14 cellular contexts compared by ENCODE assay signal in the genomic region with DNA sequence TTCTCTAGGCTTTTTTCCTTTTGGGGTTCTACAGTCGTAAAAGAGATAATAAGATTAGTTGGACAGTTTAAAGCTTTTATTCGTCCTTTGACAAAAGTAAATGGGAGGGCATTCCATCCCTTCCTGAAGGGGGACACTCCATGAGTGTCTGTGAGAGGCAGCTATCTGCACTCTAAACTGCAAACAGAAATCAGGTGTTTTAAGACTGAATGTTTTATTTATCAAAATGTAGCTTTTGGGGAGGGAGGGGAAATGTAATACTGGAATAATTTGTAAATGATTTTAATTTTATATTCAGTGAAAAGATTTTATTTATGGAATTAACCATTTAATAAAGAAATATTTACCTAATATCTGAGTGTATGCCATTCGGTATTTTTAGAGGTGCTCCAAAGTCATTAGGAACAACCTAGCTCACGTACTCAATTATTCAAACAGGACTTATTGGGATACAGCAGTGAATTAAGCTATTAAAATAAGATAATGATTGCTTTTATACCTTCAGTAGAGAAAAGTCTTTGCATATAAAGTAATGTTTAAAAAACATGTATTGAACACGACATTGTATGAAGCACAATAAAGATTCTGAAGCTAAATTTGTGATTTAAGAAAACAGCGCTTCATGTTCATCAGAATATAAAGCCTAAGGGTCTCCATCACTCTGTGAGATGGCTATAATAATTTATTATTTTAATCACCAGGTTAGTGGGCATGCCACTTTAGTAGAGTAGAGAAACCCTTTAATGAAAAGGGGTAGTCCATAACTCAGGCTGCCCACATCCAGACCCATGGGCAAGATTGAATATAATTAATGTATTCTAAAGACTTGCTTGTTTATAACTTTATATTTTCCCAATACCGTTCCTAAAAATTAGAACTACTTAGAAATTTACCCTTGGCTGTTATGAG. TPM values are rescaled to one million over a fixed set of nuclear protein-coding genes. Genes with fewer than 3 reads are reported as not detected.
DNase-seq lines count a peak whose midpoint lies in the region; ATAC-seq and TF ChIP-seq lines count a peak whose summit lies in the region.
"Had no signal": no experiment of that assay in that cellular context is flagged by ENCODE, and none has a peak within 500 bp of the region (broad histone marks: within the 10 kb centered on the region; RNA-seq: fewer than 3 reads in every experiment).

No MANE protein-coding gene starts in this region.

- ATAC-seq in HG02870 (IDR thresholded peaks at IDR 0.05; ENCODE audit: unreplicated experiment): no peak
- ATAC-seq: stimulated activated naive CD8-positive, alpha-beta T cell treated with anti-CD3 and anti-CD28 coated beads, Interleukin-15, amount 100 ng/mL, for 72 hours had no signal

- DNase-seq in BJ (ENCODE audit: low read depth) (no peak), SJCRH30 (no peak), fibroblast of mammary gland (ENCODE audit: low read depth) (peak; percentile 52), ovary (no peak), NCI-H128 (lab: John Stamatoyannopoulos, UW; ENCODE audit: unreplicated experiment) (no peak), NCI-H2227 (lab: John Stamatoyannopoulos, UW; ENCODE audit: unreplicated experiment) (no peak)
- no peak for DNase-seq in stimulated activated CD4-positive, alpha-beta T cell treated with anti-CD3 and anti-CD28 coated beads, Interleukin-12 subunit alpha, Interleukin-12 subunit beta, amount 100 ng/mL, for 4 hours
- DNase-seq: activated T-cell treated with anti-CD3 and anti-CD28 coated beads for 4 hours; cortex of kidney; stimulated activated CD4-positive, alpha-beta T cell treated with anti-CD3 and anti-CD28 coated beads, Interleukin-15, amount 100 ng/mL, for 24 hours; stimulated activated naive CD8-positive, alpha-beta T cell treated with anti-CD3 and anti-CD28 coated beads, Interleukin-15, amount 100 ng/mL, for 72 hours; T-helper 9 cell had no signal

- 70 to 76% (median 73%) methylated on average over 7 of the region's 7 CpGs for WGBS in ovary, 3 donors

- H3K4me3 ChIP-seq in BJ (ENCODE audit: low read depth, low read length): peak overlapping the region; percentile 86
- H3K4me3 ChIP-seq in SJCRH30: peak overlapping the region; percentile 89
- H3K4me3 ChIP-seq in fibroblast of mammary gland (ENCODE audit: control insufficient read depth, low read depth, low read length): peak overlapping the region; percentile 82
- peak overlapping the region; percentile 87 for H3K4me3 ChIP-seq in ovary

- H3K4me1 ChIP-seq in SJCRH30: peaks cover 32% of the 10 kb centered on the region
- peaks cover 3% of the 10 kb centered on the region for H3K4me1 ChIP-seq in ovary (ENCODE audit: insufficient read depth)

- no peak for TF ChIP-seq POLR2A in ovary (IDR thresholded peaks at IDR 0.05)

- CTCF ChIA-PET in BJ (lab: Yijun Ruan, JAX): interaction anchor here (1.1 to 6.5 kb wide), 9 partner anchors 23 to 275 kb away, joined by 3 to 35 read pairs (median 6); no protein-coding TSS in a partner anchor

- TF ChIP-seq CTCF in BJ (IDR thresholded peaks at IDR 0.05; ENCODE audit: insufficient read depth, low read depth, low read length) (no peak), fibroblast of mammary gland (conservative IDR thresholded peaks at IDR 0.05; ENCODE audit: control insufficient read depth, insufficient read depth, low read depth, low read length) (no peak), ovary (IDR thresholded peaks at IDR 0.05) (no peak)

- H3K36me3 ChIP-seq in BJ (ENCODE audit: control insufficient read depth, insufficient read depth, low read length) (peaks cover 20% of the 10 kb centered on the region), SJCRH30 (peaks cover 31% of the 10 kb centered on the region), ovary (no peaks in the 10 kb centered on the region)

- no peaks in the 10 kb centered on the region for H3K27me3 ChIP-seq in BJ (ENCODE audit: control insufficient read depth, insufficient read depth, low read length)
- no peaks in the 10 kb centered on the region; the same call in 1 of the 2 replicates for H3K27me3 ChIP-seq in SJCRH30
- H3K27me3 ChIP-seq in ovary: no peaks in the 10 kb centered on the region

- no peak for TF ChIP-seq EP300 in ovary (IDR thresholded peaks at IDR 0.05)

- intact Hi-C loops in ovary (cut with DNase I): loop anchor here in 1 of 4 donors (10.0 kb wide), 1 partner anchor 279 kb away; no protein-coding TSS in a partner anchor

- POLR2A ChIA-PET in BJ (lab: Charles Lee): interaction anchor here (0.6 to 3.8 kb wide), 16 partner anchors 24 to 925 kb away, joined by 3 to 51 read pairs (median 4); no protein-coding TSS in a partner anchor

- no peaks in the 10 kb centered on the region for H3K9me3 ChIP-seq in SJCRH30 (replicated peaks)
- H3K9me3 ChIP-seq in ovary: no peaks in the 10 kb centered on the region

- H3K27ac ChIP-seq in SJCRH30: peak overlapping the region; percentile 13; the same call in 1 of the 2 replicates
- H3K27ac ChIP-seq in ovary: no peak overlapping the region

RNA-seq across cellular contexts. Expression of gene CCN1, which starts 3.0 kb away (rescaled TPM):
- polyA plus RNA-seq in BJ (2011; rRNA removed) (273 and 284 TPM in 2 replicates), ovary (100 to 1,000 TPM in 1 of 2 donors, 10 to 100 TPM in 1; 43.9 to 197 TPM)
- 148 and 193 TPM in 2 replicates for polyA minus RNA-seq in BJ (2011; rRNA and poly(A)+ RNA removed)
- total RNA-seq in SJCRH30 (2014; rRNA removed; shearing (Covaris generic)): 7.6 and 8.1 TPM in 2 replicates
- total RNA-seq in ovary: 100 to 1,000 TPM in 2 of 7 donors, 10 to 100 TPM in 5; 14.3 to 247 (median 45.9) TPM
- polyA plus RNA-seq: CD14-positive monocyte had no signal
